ENCODE assay signal across 10 cellular contexts in genomic region chr7:103988468-103989199, GRCh38. TPM values are rescaled to one million over a fixed set of nuclear protein-coding genes. Genes with fewer than 3 reads are reported as not detected.
DNase-seq lines count a peak whose midpoint lies in the region; ATAC-seq and TF ChIP-seq lines count a peak whose summit lies in the region.
"Had no signal": no experiment of that assay in that cellular context is flagged by ENCODE, and none has a peak within 500 bp of the region (broad histone marks: within the 10 kb centered on the region; RNA-seq: fewer than 3 reads in every experiment).

No MANE protein-coding gene starts in this region.

- H3K9ac ChIP-seq in mesenchymal stem cell (ENCODE audit: low read length): no peak overlapping the region

- H2AK5ac ChIP-seq in mesenchymal stem cell (ENCODE audit: low read length, severe bottlenecking): no peak overlapping the region

- peaks cover 46% of the 10 kb centered on the region for H3K27me3 Mint-ChIP-seq in central memory CD8-positive, alpha-beta T cell

- BruUV-seq in A673 (replicated peaks; lab: Mats Ljungman, UMichigan): no TSS peak

- H2AFZ ChIP-seq in mesenchymal stem cell (ENCODE audit: low read depth, low read length): no peak overlapping the region

- H3K36me3 ChIP-seq in A673 (ENCODE audit: insufficient read depth, low read length, poor library complexity, severe bottlenecking): no peaks in the 10 kb centered on the region
- no peaks in the 10 kb centered on the region for H3K36me3 ChIP-seq in HAP-1 (replicated peaks)
- H3K36me3 ChIP-seq in mesenchymal stem cell (ENCODE audit: control insufficient read depth in 1 of 2, insufficient read depth in 2 of 2, low read depth in 1 of 2, low read length in 2 of 2): no peaks in the 10 kb centered on the region
- H3K36me3 ChIP-seq: neutrophil had no signal

- peak; percentile 11 for DNase-seq in A673 (ENCODE audit: low spot score)
- DNase-seq in HAP-1 (ENCODE audit: low spot score in 2 of 2): peak in 1 of 2 experiments; percentile 19
- no peak for DNase-seq in central memory CD8-positive, alpha-beta T cell (ENCODE audit: low spot score in 2 of 2)
- no peak for DNase-seq in mesenchymal stem cell
- no peak for DNase-seq in cortex of kidney (lab: John Stamatoyannopoulos, UW)
- no peak for DNase-seq in RWPE1 (ENCODE audit: low spot score)

- H3K4me3 Mint-ChIP-seq in central memory CD8-positive, alpha-beta T cell: peak overlapping the region; percentile 57

- H3K27ac ChIP-seq in A673 (ENCODE audit: low read depth, low read length, poor library complexity, severe bottlenecking) (no peak overlapping the region), mesenchymal stem cell (ENCODE audit: low read length, poor library complexity, severe bottlenecking) (no peak overlapping the region), RWPE1 (no peak overlapping the region)
- H3K27ac ChIP-seq: neutrophil had no signal

- H3K4ac ChIP-seq in mesenchymal stem cell (ENCODE audit: low read depth in 1 of 2, low read length in 2 of 2): no peak overlapping the region

- H3K4me3 ChIP-seq in A673 (ENCODE audit: low read depth, low read length, poor library complexity, severe bottlenecking) (peak overlapping the region; percentile 38), HAP-1 (peak overlapping the region; percentile 50), mesenchymal stem cell (ENCODE audit: insufficient read depth in 1 of 2, low read depth in 1 of 2, low read length in 2 of 2) (peak overlapping the region; percentile 64 to 73)

- no peak overlapping the region for H2BK120ac ChIP-seq in mesenchymal stem cell (ENCODE audit: low read depth, low read length)

- CTCF ChIA-PET in A673 (lab: Charles Lee) (no interaction called here), RWPE1 (lab: Yijun Ruan, JAX) (interaction anchor here (0.6 kb wide), 2 partner anchors 85 to 142 kb away, joined by 3 to 4 read pairs; no protein-coding TSS in a partner anchor)

- H3K4me1 Mint-ChIP-seq in central memory CD8-positive, alpha-beta T cell: peaks cover 10% of the 10 kb centered on the region

- no peaks in the 10 kb centered on the region for H3K9me3 Mint-ChIP-seq in central memory CD8-positive, alpha-beta T cell

- no peak overlapping the region for H3K18ac ChIP-seq in mesenchymal stem cell (ENCODE audit: low read depth in 1 of 2, low read length in 2 of 2)

- no peak overlapping the region for H3K27ac Mint-ChIP-seq in central memory CD8-positive, alpha-beta T cell (ENCODE audit: low read depth)

- POLR2A ChIA-PET in A673 (lab: Charles Lee; ENCODE audit: low non-redundant PET): no interaction called here
- POLR2A ChIA-PET in RWPE1 (lab: Yijun Ruan, JAX; ENCODE audit: low non-redundant PET): no interaction called here

- H2BK15ac ChIP-seq in mesenchymal stem cell (ENCODE audit: low read depth, poor library complexity, severe bottlenecking): no peak overlapping the region

- no peak for ATAC-seq in central memory CD8-positive, alpha-beta T cell (replicated peaks; ENCODE audit: extremely low read depth, poor library complexity, severe bottlenecking)
- ATAC-seq in HG03354 (IDR thresholded peaks at IDR 0.05; ENCODE audit: poor library complexity, severe bottlenecking, unreplicated experiment): no peak
- no peak for ATAC-seq in HG03342 (IDR thresholded peaks at IDR 0.05; ENCODE audit: unreplicated experiment)

- H3K14ac ChIP-seq in mesenchymal stem cell (ENCODE audit: low read length in 2 of 2): no peak overlapping the region

- no peaks in the 10 kb centered on the region for H3K79me1 ChIP-seq in mesenchymal stem cell (replicated peaks; ENCODE audit: low read length, poor library complexity, severe bottlenecking)

- 5% methylated on average over 32 of the region's 37 CpGs for WGBS in mesenchymal stem cell

- H2BK12ac ChIP-seq in mesenchymal stem cell (ENCODE audit: low read length in 2 of 2): no peak overlapping the region

- no peak overlapping the region for H4K91ac ChIP-seq in mesenchymal stem cell (ENCODE audit: low read length)

- no peak for TF ChIP-seq CTCF in A673 (conservative IDR thresholded peaks at IDR 0.05; ENCODE audit: low read depth, low read length)
- no peak for TF ChIP-seq CTCF in RWPE1 (conservative IDR thresholded peaks at IDR 0.05; ENCODE audit: low read depth)

- intact Hi-C loops in A673 (cut with micrococcal nuclease; ENCODE audit: unreplicated experiment): no loop called here

- peaks cover 84% of the 10 kb centered on the region for H3K27me3 ChIP-seq in A673 (replicated peaks; ENCODE audit: insufficient read depth, low read depth, low read length, poor library complexity)
- H3K27me3 ChIP-seq in HAP-1 (ENCODE audit: low read depth): no peaks in the 10 kb centered on the region
- peaks cover 12 to 34% of the 10 kb centered on the region in 2 experiments for H3K27me3 ChIP-seq in mesenchymal stem cell (ENCODE audit: control insufficient read depth in 1 of 2, insufficient read depth in 1 of 2, low read length in 2 of 2)

- H3K23ac ChIP-seq in mesenchymal stem cell (ENCODE audit: low read length in 2 of 2): no peak overlapping the region

- no peak overlapping the region for H4K8ac ChIP-seq in mesenchymal stem cell (ENCODE audit: low read length)

- no peak overlapping the region for H2BK5ac ChIP-seq in mesenchymal stem cell (ENCODE audit: low read depth, low read length, poor library complexity, severe bottlenecking)

- H3K4me2 ChIP-seq in mesenchymal stem cell (ENCODE audit: low read length, poor library complexity, severe bottlenecking): peak overlapping the region; percentile 79

- in situ Hi-C loops in HAP-1 (cut with MboI; ENCODE audit: low sequenced_read_pairs): no loop called here

- H3K4me1 ChIP-seq in A673 (ENCODE audit: insufficient read depth, low read length, poor library complexity, severe bottlenecking): peaks cover 9% of the 10 kb centered on the region
- H3K4me1 ChIP-seq in HAP-1: peaks cover 12% of the 10 kb centered on the region
- H3K4me1 ChIP-seq in mesenchymal stem cell (ENCODE audit: control insufficient read depth, insufficient read depth, low read depth, low read length): peaks cover 18% of the 10 kb centered on the region

- no peaks in the 10 kb centered on the region for H3K36me3 Mint-ChIP-seq in central memory CD8-positive, alpha-beta T cell (ENCODE audit: insufficient read depth)

- H3K9me3 ChIP-seq in A673 (ENCODE audit: low read depth, low read length, poor library complexity, severe bottlenecking) (no peaks in the 10 kb centered on the region), HAP-1 (no peaks in the 10 kb centered on the region), mesenchymal stem cell (ENCODE audit: control insufficient read depth, low read length) (no peaks in the 10 kb centered on the region)
- H3K9me3 ChIP-seq: neutrophil had no signal

RNA-seq across cellular contexts. Expression of gene RELN, which starts 0.8 kb away (rescaled TPM):
- not detected in 2 replicates for total RNA-seq in A673 (2021)
- under 0.01 TPM for polyA plus RNA-seq in mesenchymal stem cell (2013, experiment 1 of 2)
- 0.03 TPM for polyA plus RNA-seq in mesenchymal stem cell (2013, experiment 2 of 2)
- total RNA-seq: activated CD8-positive, alpha-beta memory T cell treated with anti-CD3 and anti-CD28 coated beads for 36 hours had no signal
